Comparison of ENCODE assay signal across 10 cellular contexts in the genomic region with DNA sequence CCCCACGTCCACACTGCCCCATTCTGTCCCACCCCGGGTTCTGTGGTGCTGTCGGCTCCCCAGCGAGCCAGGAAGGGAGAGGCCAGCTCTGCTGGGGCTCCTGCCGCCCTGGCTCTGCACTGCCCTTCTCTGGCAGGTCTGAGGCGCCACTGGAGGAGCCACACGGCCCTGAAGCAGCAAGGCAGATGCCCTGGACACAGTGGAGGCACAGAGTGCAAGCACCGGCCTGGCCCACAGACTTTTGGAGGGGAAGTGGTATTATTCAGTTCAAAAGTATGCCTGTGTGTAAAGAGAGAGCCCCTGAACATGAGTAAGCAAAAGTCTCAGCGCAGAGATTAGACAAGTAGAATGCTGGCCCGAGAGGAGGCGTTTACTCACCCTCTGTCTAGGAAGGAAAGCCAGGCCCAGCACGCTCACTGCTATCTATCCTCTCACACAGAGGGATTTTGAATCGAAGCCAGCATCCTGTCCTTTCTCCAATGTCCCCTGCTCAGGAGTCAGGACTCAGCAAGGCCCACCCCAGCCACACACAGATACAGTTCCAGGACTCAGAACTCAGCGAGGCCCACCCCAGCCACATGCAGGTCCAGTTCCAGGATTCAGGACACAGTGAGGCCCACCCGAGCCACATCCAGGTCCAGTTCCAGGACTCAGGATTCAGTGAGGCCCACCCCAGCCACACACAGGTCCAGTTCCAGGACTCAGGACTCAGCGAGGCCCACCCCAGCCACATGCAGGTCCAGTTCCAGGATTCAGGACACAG.
DNase-seq lines count a peak whose midpoint lies in the region; ATAC-seq and TF ChIP-seq lines count a peak whose summit lies in the region.
"Had no signal": no experiment of that assay in that cellular context is flagged by ENCODE, and none has a peak within 500 bp of the region (broad histone marks: within the 10 kb centered on the region; RNA-seq: fewer than 3 reads in every experiment).

No MANE protein-coding gene starts in this region.

- intact Hi-C loops in natural killer cell (cut with micrococcal nuclease), result no loop called here

- H3K4me3 Mint-ChIP-seq in natural killer cell, result no peak overlapping the region

- POLR2A ChIA-PET in GM10248 (lab: Yijun Ruan, JAX), result no interaction called here

- CTCF ChIA-PET in GM10248 (lab: Yijun Ruan, JAX), result interaction anchor here (1.0 to 1.5 kb wide), 5 partner anchors 8 to 121 kb away, joined by 4 to 7 read pairs (median 5); no protein-coding TSS in a partner anchor

- DNase-seq in HS-27A (ENCODE audit: low read depth) (peak; percentile 83), astrocyte of the cerebellum (ENCODE audit: low read depth) (peak; percentile 93), iris pigment epithelial cell (ENCODE audit: low read depth) (peak; percentile 99), stromal cell of bone marrow (ENCODE audit: low read depth) (peak; percentile 96), GM10248 (ENCODE audit: extremely low spot score) (no peak), natural killer cell (no peak), NCI-H1694 (lab: John Stamatoyannopoulos, UW) (no peak)
- no peak for DNase-seq in stimulated activated CD4-positive, alpha-beta T cell treated with anti-CD3 and anti-CD28 coated beads, Interleukin-2, amount 100 ng/mL, for 24 hours
- DNase-seq: activated gamma-delta T cell treated with Interleukin-2 at 50 U/mL for 16 hours, NCI-H1105 had no signal

- ATAC-seq in natural killer cell, result no peak

- no peak overlapping the region for H3K4me3 ChIP-seq in astrocyte of the cerebellum (ENCODE audit: low read depth, low read length)

- TF ChIP-seq CTCF in astrocyte of the cerebellum (IDR thresholded peaks at IDR 0.05; ENCODE audit: low read depth, low read length, missing control alignments) (no peak), GM10248 (IDR thresholded peaks at IDR 0.05; ENCODE audit: control extremely low read depth, extremely low read depth, low read depth, missing control alignments) (no peak), natural killer cell (IDR thresholded peaks at IDR 0.05) (no peak)

- in situ Hi-C loops in astrocyte of the cerebellum (cut with HindIII; ENCODE audit: low sequenced_read_pairs), result no loop called here

- no peaks in the 10 kb centered on the region for H3K9me3 Mint-ChIP-seq in natural killer cell

- no peaks in the 10 kb centered on the region for H3K4me1 Mint-ChIP-seq in natural killer cell

- no peaks in the 10 kb centered on the region for H3K27me3 Mint-ChIP-seq in natural killer cell (ENCODE audit: low read depth in 2 of 2)

- no peak overlapping the region for H3K27ac Mint-ChIP-seq in natural killer cell

- H3K36me3 Mint-ChIP-seq in natural killer cell, result no peaks in the 10 kb centered on the region

Comparison
In these comparisons a context has a peak if more than half of its experiments do, and no peak if none do; other contexts are left out.
1. DNase-seq: peak in HS-27A (single experiment), astrocyte of the cerebellum (single experiment), iris pigment epithelial cell (single experiment) and stromal cell of bone marrow (single experiment); none in GM10248 (single experiment), natural killer cell (single experiment), NCI-H1694 (single experiment) and stimulated activated CD4-positive, alpha-beta T cell treated with anti-CD3 and anti-CD28 coated beads, Interleukin-2, amount 100 ng/mL, for 24 hours (0 of 2).